7 cellular contexts compared by ENCODE assay signal in the genomic region with DNA sequence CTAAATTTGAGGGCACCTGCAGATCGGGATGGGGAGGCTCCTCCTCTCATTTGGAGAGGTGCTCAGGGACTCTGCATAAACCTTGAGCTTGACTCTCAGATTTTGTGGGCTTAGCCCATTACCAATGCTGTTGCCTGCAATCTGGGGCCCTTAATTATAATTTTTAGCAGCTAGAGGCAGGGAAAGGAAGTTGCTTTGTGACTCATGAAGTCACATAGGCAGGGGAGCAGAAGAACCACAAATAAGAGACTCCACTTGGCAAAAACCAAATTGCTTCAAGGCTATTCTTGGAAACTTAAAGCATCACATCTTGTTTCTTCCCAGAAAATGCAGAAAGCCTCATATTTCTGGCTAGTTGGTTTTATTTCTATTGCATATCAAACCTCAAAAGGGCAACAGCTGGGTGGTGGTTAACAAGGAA. TPM values are rescaled to one million over a fixed set of nuclear protein-coding genes. Genes with fewer than 3 reads are reported as not detected.
DNase-seq lines count a peak whose midpoint lies in the region; TF ChIP-seq lines count a peak whose summit lies in the region.

No MANE protein-coding gene starts in this region.

- H3K36me3 ChIP-seq in HEK293 (ENCODE audit: control insufficient read depth in 2 of 2, insufficient read depth in 1 of 2, low read length in 2 of 2) (peaks cover 0 to 3% of the 10 kb centered on the region in 2 experiments; a peak in 1 of 3 replicates), fibroblast of lung (ENCODE audit: control insufficient read depth, insufficient read depth, low read length) (peaks cover 4% of the 10 kb centered on the region), stomach smooth muscle (ENCODE audit: control insufficient read depth in 2 of 2, insufficient read depth in 2 of 2, low read length in 2 of 2) (peaks cover 14 to 18% of the 10 kb centered on the region in 2 donors)

- H3K4me3 Mint-ChIP-seq in type B pancreatic cell: no peak overlapping the region

- no peaks in the 10 kb centered on the region for H3K9me3 Mint-ChIP-seq in type B pancreatic cell

- peaks cover 16% of the 10 kb centered on the region for H3K4me1 Mint-ChIP-seq in type B pancreatic cell (ENCODE audit: unreplicated experiment)

- H3K9ac ChIP-seq in fibroblast of lung (ENCODE audit: insufficient read depth, low read length) (no peak overlapping the region), stomach smooth muscle (ENCODE audit: low read length in 2 of 2) (peak overlapping the region in 1 of 2 donors; percentile 31)

- H3K36me3 Mint-ChIP-seq in type B pancreatic cell: no peaks in the 10 kb centered on the region

- H3K27ac ChIP-seq in HEK293 (ENCODE audit: extremely low read depth, low read depth, low read length) (no peak overlapping the region), fibroblast of lung (ENCODE audit: insufficient read depth, low read length) (peak overlapping the region; percentile 88), stomach smooth muscle (ENCODE audit: low read length) (peak overlapping the region; percentile 96)

- TF ChIP-seq CTCF in HEK293 (tag by site-specific recombination; IDR thresholded peaks at IDR 0.05) (no peak), fibroblast of lung (conservative IDR thresholded peaks at IDR 0.05 in 1 of 2, IDR thresholded peaks at IDR 0.05 in 1 of 2; ENCODE audit: low read depth in 1 of 2, low read length in 2 of 2) (no peak), type B pancreatic cell (conservative IDR thresholded peaks at IDR 0.05) (no peak)

- H3K4me3 ChIP-seq in HEK293 (ENCODE audit: low read depth, low read length): no peak overlapping the region
- H3K4me3 ChIP-seq in fibroblast of lung (replicated peaks in 1 of 4; ENCODE audit: control extremely low read depth in 1 of 4, insufficient read depth in 1 of 4, low read depth in 3 of 4, low read length in 4 of 4): no peak overlapping the region
- no peak overlapping the region for H3K4me3 ChIP-seq in stomach smooth muscle (ENCODE audit: low read length in 2 of 2)

- H3K4me2 ChIP-seq in fibroblast of lung (ENCODE audit: extremely low read depth, insufficient read depth, low read length): peak overlapping the region; percentile 58

- H3K4me1 ChIP-seq in HEK293 (ENCODE audit: control insufficient read depth, insufficient read depth, low read length) (no peaks in the 10 kb centered on the region), fibroblast of lung (ENCODE audit: control insufficient read depth, extremely low read depth, insufficient read depth, low read length) (peaks cover 43% of the 10 kb centered on the region), stomach smooth muscle (ENCODE audit: control insufficient read depth, insufficient read depth, low read length) (peaks cover 72% of the 10 kb centered on the region)

- no peak overlapping the region for H2AFZ ChIP-seq in fibroblast of lung (ENCODE audit: low read length)

- H4K20me1 ChIP-seq in fibroblast of lung (ENCODE audit: control insufficient read depth, extremely low read depth, insufficient read depth, low read length): no peaks in the 10 kb centered on the region

- peaks cover 4% of the 10 kb centered on the region for H3K27me3 Mint-ChIP-seq in type B pancreatic cell

- POLR2A ChIA-PET in HEK293 (lab: Yijun Ruan, JAX): no interaction called here

- DNase-seq in SKM-1 treated with dmso at 0.1 percent for 144 hours (lab: John Stamatoyannopoulos, UW; ENCODE audit: unreplicated experiment) (peak; percentile 29), fibroblast of lung (ENCODE audit: low read depth in 2 of 2) (peak; percentile 94 to 97), type B pancreatic cell (ENCODE audit: extremely low spot score, unreplicated experiment) (no peak), NCI-H1105 treated with DMSO at 0.1 percent for 48 hours (lab: John Stamatoyannopoulos, UW) (no peak), NCI-H748 treated with DMSO at 0.1 percent for 48 hours (lab: John Stamatoyannopoulos, UW) (no peak)

- H3K27me3 ChIP-seq in fibroblast of lung (ENCODE audit: control insufficient read depth, insufficient read depth, low read length) (no peaks in the 10 kb centered on the region), stomach smooth muscle (ENCODE audit: control insufficient read depth in 1 of 2, insufficient read depth in 2 of 2, low read length in 2 of 2) (no peaks in the 10 kb centered on the region)

- peaks cover 30% of the 10 kb centered on the region for H3K79me2 ChIP-seq in fibroblast of lung (ENCODE audit: control insufficient read depth, insufficient read depth, low read length)

- no peak overlapping the region for H3K27ac Mint-ChIP-seq in type B pancreatic cell

- CTCF ChIA-PET in HEK293 (lab: Yijun Ruan, JAX): interaction anchor here (0.6 to 1.2 kb wide), 4 partner anchors 9 to 106 kb away, joined by 3 to 6 read pairs (median 4); no protein-coding TSS in a partner anchor

- no peaks in the 10 kb centered on the region for H3K9me3 ChIP-seq in HEK293 (ENCODE audit: control insufficient read depth, insufficient read depth, low read depth, low read length)
- H3K9me3 ChIP-seq in fibroblast of lung (ENCODE audit: control insufficient read depth, insufficient read depth, low read depth, low read length): no peaks in the 10 kb centered on the region
- no peaks in the 10 kb centered on the region for H3K9me3 ChIP-seq in stomach smooth muscle (ENCODE audit: control insufficient read depth in 2 of 2, low read length in 2 of 2)

TF ChIP-seq in HEK293, 187 proteins besides CTCF, POLR2A, EP300 and RAD21:
- no peak for TF ChIP-seq ZNF16 (tag by site-specific recombination; IDR thresholded peaks at IDR 0.05; ENCODE audit: low read depth)
- TF ChIP-seq, protein P1, sequence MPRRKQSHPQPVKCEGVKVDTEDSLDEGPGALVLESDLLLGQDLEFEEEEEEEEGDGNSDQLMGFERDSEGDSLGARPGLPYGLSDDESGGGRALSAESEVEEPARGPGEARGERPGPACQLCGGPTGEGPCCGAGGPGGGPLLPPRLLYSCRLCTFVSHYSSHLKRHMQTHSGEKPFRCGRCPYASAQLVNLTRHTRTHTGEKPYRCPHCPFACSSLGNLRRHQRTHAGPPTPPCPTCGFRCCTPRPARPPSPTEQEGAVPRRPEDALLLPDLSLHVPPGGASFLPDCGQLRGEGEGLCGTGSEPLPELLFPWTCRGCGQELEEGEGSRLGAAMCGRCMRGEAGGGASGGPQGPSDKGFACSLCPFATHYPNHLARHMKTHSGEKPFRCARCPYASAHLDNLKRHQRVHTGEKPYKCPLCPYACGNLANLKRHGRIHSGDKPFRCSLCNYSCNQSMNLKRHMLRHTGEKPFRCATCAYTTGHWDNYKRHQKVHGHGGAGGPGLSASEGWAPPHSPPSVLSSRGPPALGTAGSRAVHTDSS (tag by site-specific recombination; IDR thresholded peaks at IDR 0.05): no peak
- no peak for TF ChIP-seq ZBTB48 (tag by site-specific recombination; IDR thresholded peaks at IDR 0.05)
- 0 out of 2 replicates have a peak, but pooled peaks have one; percentile 21 for TF ChIP-seq SP7 (tag by site-specific recombination; IDR thresholded peaks at IDR 0.05)
- TF ChIP-seq ZNF433 (tag by site-specific recombination; IDR thresholded peaks at IDR 0.05; ENCODE audit: low read depth): no peak
- no peak for TF ChIP-seq ZIC2 (tag by site-specific recombination; IDR thresholded peaks at IDR 0.05)
- no peak for TF ChIP-seq ZNF521 (tag by site-specific recombination; IDR thresholded peaks at IDR 0.05)

RNA-seq across cellular contexts. Expression of a gene that starts 46.9 kb away (rescaled TPM):
- 88.6 and 275 TPM in 2 replicates for total RNA-seq in fibroblast of lung
- polyA plus RNA-seq in fibroblast of lung: 78.5 and 120 TPM in 2 replicates
- 125 and 167 TPM in 2 replicates for polyA plus RNA-seq in fibroblast of lung (2012)
- 234 and 390 TPM in 2 replicates for polyA minus RNA-seq in fibroblast of lung (ENCODE audit: low replicate concordance)
- total RNA-seq in type B pancreatic cell (ENCODE audit: low replicate concordance): 35.7 and 38.0 TPM in 2 replicates

Comparison
In these comparisons a context has a peak if more than half of its experiments do, and no peak if none do; other contexts are left out.
1. DNase-seq: peak in SKM-1 treated with dmso at 0.1 percent for 144 hours (single experiment) and fibroblast of lung (2 of 2); none in type B pancreatic cell (single experiment), NCI-H1105 treated with DMSO at 0.1 percent for 48 hours (single experiment) and NCI-H748 treated with DMSO at 0.1 percent for 48 hours (single experiment).